In the genomic region with DNA sequence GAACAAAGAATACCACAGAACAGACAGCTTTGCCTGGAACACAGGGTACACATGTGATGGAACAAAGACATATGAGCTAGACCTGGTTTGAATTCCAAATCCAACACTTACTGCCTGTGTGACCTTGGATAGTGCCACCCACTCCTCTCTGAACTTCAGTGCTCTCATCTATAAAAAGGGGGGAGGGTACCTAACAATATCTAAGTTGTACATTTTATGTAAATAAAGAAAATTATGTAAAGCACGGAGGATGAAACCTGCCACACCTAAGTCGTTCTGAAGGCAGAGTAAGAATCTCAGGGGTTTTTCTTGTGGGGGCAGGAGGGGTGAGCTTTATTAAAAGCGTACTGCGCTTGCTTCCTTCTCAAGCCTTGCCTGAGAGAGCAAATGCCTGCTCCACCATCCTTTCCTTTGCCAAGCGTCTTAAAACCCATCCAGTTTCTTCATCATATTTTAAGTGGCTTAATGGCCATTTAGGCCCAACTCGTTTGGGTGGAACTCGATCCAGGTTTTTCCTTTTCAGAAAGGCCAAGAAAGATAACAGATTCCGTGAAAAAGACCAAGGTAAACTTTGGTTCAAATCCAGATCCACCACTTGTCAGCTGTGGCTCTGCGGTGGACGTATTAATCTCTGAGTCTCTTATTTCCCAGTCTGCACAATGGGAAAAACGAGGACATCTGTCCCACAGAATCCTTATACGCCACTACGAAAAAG, we compare ENCODE assay signal across 6 cellular contexts. TPM values are rescaled to one million over a fixed set of nuclear protein-coding genes. Genes with fewer than 3 reads are reported as not detected.
A peak's percentile ranks its signal among the peaks of the same experiment; 100 is the strongest.
DNase-seq lines count a peak whose midpoint lies in the region; TF ChIP-seq lines count a peak whose summit lies in the region.

No MANE protein-coding gene starts in this region.

- no peak for TF ChIP-seq EP300 in transverse colon (IDR thresholded peaks at IDR 0.05; ENCODE audit: low read depth)

- POLR2A ChIA-PET in PC-9 (lab: Charles Lee; ENCODE audit: unreplicated experiment) = no interaction called here

- H2AFZ ChIP-seq in ACC112 (ENCODE audit: low read length, unreplicated experiment) = peak overlapping the region; percentile 56
- peak overlapping the region; percentile 91 for H2AFZ ChIP-seq in PC-9

- no peaks in the 10 kb centered on the region for H3F3A ChIP-seq in PC-9 (ENCODE audit: insufficient read depth, low read depth)

- DNase-seq in PC-9 = no peak
- DNase-seq in hepatic stellate cell (ENCODE audit: low spot score) = peak; percentile 61
- DNase-seq in transverse colon = no peak
- DNase-seq in NCI-H446 treated with DMSO at 0.1 percent for 48 hours (lab: John Stamatoyannopoulos, UW) = no peak
- no peak for DNase-seq in NCI-H2081 treated with DMSO at 0.1 percent for 48 hours (lab: John Stamatoyannopoulos, UW)

- H3K4me2 ChIP-seq in PC-9 = peak overlapping the region; percentile 93

- BruUV-seq in PC-9 (replicated peaks; lab: Mats Ljungman, UMichigan) = no TSS peak

- H3K79me2 ChIP-seq in ACC112 (ENCODE audit: control insufficient read depth, insufficient read depth, low read length, unreplicated experiment) = peaks cover 84% of the 10 kb centered on the region
- peaks cover 58% of the 10 kb centered on the region for H3K79me2 ChIP-seq in PC-9 (ENCODE audit: low read depth)

- H3K27me3 ChIP-seq in ACC112 (ENCODE audit: insufficient read depth, low read length) = no peaks in the 10 kb centered on the region
- H3K27me3 ChIP-seq in PC-9 (ENCODE audit: insufficient read depth, low read depth) = no peaks in the 10 kb centered on the region
- no peaks in the 10 kb centered on the region for H3K27me3 ChIP-seq in transverse colon

- CTCF ChIA-PET in PC-9 (lab: Charles Lee) = no interaction called here

- peaks cover 42% of the 10 kb centered on the region for H3K36me3 ChIP-seq in ACC112 (ENCODE audit: insufficient read depth, low read length)
- H3K36me3 ChIP-seq in PC-9 (ENCODE audit: low read depth) = peaks cover 15% of the 10 kb centered on the region
- H3K36me3 ChIP-seq in transverse colon = peaks cover 0 to 13% (median 4%) of the 10 kb centered on the region in 4 donors

- H3K9me3 ChIP-seq in PC-9 (ENCODE audit: insufficient read depth, low read depth) (peaks cover 5% of the 10 kb centered on the region; the same call in 1 of the 2 replicates), transverse colon (peaks cover 0 to 6% of the 10 kb centered on the region in 2 donors)

- H3K27ac ChIP-seq in ACC112 (ENCODE audit: low read depth, low read length) (peak overlapping the region; percentile 78), PC-9 (no peak overlapping the region), transverse colon (peak overlapping the region; percentile 95 to 99 (median 98))

- H3K4me3 ChIP-seq in ACC112 (ENCODE audit: low read depth, low read length) (peak overlapping the region; percentile 93), PC-9 (peak overlapping the region; percentile 79), transverse colon (peak overlapping the region; percentile 68 to 100 (median 96))

- H3K9me2 ChIP-seq in PC-9 (ENCODE audit: insufficient read depth) = no peaks in the 10 kb centered on the region

- TF ChIP-seq CTCF in PC-9 (conservative IDR thresholded peaks at IDR 0.05) (no peak), transverse colon (IDR thresholded peaks at IDR 0.05) (no peak)

- intact Hi-C loops in PC-9 (cut with micrococcal nuclease; ENCODE audit: unreplicated experiment) (no loop called here), transverse colon (cut with DNase I; ENCODE audit: low total_unique reads) (loop anchor here (5.0 kb wide), 1 partner anchor 1527 kb away; no protein-coding TSS in a partner anchor)

- TF ChIP-seq POLR2A in transverse colon (IDR thresholded peaks at IDR 0.05) = no peak

- WGBS in transverse colon (ENCODE audit: low coverage in 1 of 2), 2 donors = 2 to 4% methylated on average over 10 to 13 of the region's 13 CpGs

- H3K4me1 ChIP-seq in ACC112 (ENCODE audit: control insufficient read depth, insufficient read depth, low read length, unreplicated experiment) (peaks cover 29% of the 10 kb centered on the region), PC-9 (replicated peaks; ENCODE audit: insufficient read depth) (peaks cover 15% of the 10 kb centered on the region), transverse colon (peaks cover 11 to 59% (median 34%) of the 10 kb centered on the region in 4 donors)

- peaks cover 3% of the 10 kb centered on the region; the same call in 1 of the 2 replicates for H4K20me1 ChIP-seq in PC-9 (ENCODE audit: insufficient read depth)

- in situ Hi-C loops in transverse colon (cut with MboI; ENCODE audit: low pct_ligation_motif_present in 1 of 4, low pct_unique_long_range_greater_than_20kb in 1 of 4, low sequenced_read_pairs in 3 of 4) = no loop called here

RNA-seq across cellular contexts. Expression of a gene that starts 1.0 kb away (rescaled TPM):
- total RNA-seq in PC-9 (2021) (25.6 and 40.4 TPM in 2 replicates), transverse colon (100 to 1,000 TPM in 1 of 4 donors, 10 to 100 TPM in 3; 70.2 to 319 (median 87.7) TPM)

RNA-seq across cellular contexts. Expression of a gene that starts 1.1 kb away (rescaled TPM):
- 9.7 and 13.2 TPM in 2 replicates for total RNA-seq in PC-9 (2021)
- 10 to 100 TPM in 3 of 4 donors, not detected in 1; 12.3 to 21.3 (median 17.9) TPM for total RNA-seq in transverse colon

RNA-seq across cellular contexts. Expression of a gene that starts 30.5 kb away (rescaled TPM):
- total RNA-seq in PC-9 (2021) (0.83 and 1.1 TPM in 2 replicates), transverse colon (1,000 to 10,000 TPM in 1 of 4 donors, 100 to 1,000 TPM in 3; 124 to 1,625 (median 472) TPM)

RNA-seq across cellular contexts. Expression of a gene that starts 49.4 kb away (rescaled TPM):
- total RNA-seq in PC-9 (2021) (5.4 and 5.6 TPM in 2 replicates), transverse colon (100 to 1,000 TPM in 1 of 4 donors, 10 to 100 TPM in 2, not detected in 1; 32.8 to 108 (median 74.6) TPM)

RNA-seq across cellular contexts. Expression of a gene that starts 53.9 kb away (rescaled TPM):
- total RNA-seq in PC-9 (2021) (0.43 and 0.55 TPM in 2 replicates), transverse colon (1 to 10 TPM in 2 of 4 donors, not detected in 2; 2.6 to 2.7 TPM)

Comparison
In these comparisons a context has a peak if more than half of its experiments do, and no peak if none do; other contexts are left out.
1. RNA of a gene that starts 30.5 kb away (total RNA-seq): 124 to 1,625 TPM in transverse colon; 0.83 to 1.1 TPM in PC-9; every median in the first group is over 10 times any median in the second.
2. Peak in every context shown above with its lines, with median percentiles within 50 percentile points of each other: H3K4me3 ChIP-seq.